ENCODE assay signal across 2 cellular contexts in genomic region chr12:113197518-113198077, GRCh38.
A peak's percentile ranks its signal among the peaks of the same experiment; 100 is the strongest.
TF ChIP-seq lines count a peak whose summit lies in the region.

No MANE protein-coding gene starts in this region.

TF ChIP-seq in IMR-90, 13 proteins besides CTCF, POLR2A, EP300 and RAD21:
- TF ChIP-seq FOS (IDR thresholded peaks at IDR 0.05; ENCODE audit: low read depth, low read length) (no peak), MXI1 (IDR thresholded peaks at IDR 0.05; ENCODE audit: borderline replicate concordance, low read depth, low read length) (no peak), RFX5 (IDR thresholded peaks at IDR 0.05; ENCODE audit: low read depth, low read length) (no peak), CHD1 (IDR thresholded peaks at IDR 0.05; ENCODE audit: low read depth, low read length) (no peak), MAZ (IDR thresholded peaks at IDR 0.05; ENCODE audit: borderline replicate concordance, low read depth, low read length) (no peak), SMC3 (IDR thresholded peaks at IDR 0.05; ENCODE audit: low read depth, low read length) (no peak), MAFK (IDR thresholded peaks at IDR 0.05; ENCODE audit: low read depth, low read length) (no peak), RCOR1 (IDR thresholded peaks at IDR 0.05; ENCODE audit: insufficient replicate concordance, low read length) (no peak), ELK1 (IDR thresholded peaks at IDR 0.05; ENCODE audit: borderline replicate concordance, low read depth, low read length) (no peak), USF2 (IDR thresholded peaks at IDR 0.05; ENCODE audit: low read depth, low read length) (no peak), CEBPB (IDR thresholded peaks at IDR 0.05; ENCODE audit: low read depth, low read length) (no peak), NFE2L2 (IDR thresholded peaks at IDR 0.05; ENCODE audit: low read depth, low read length) (no peak), BHLHE40 (IDR thresholded peaks at IDR 0.05; ENCODE audit: low read depth, low read length) (no peak)

TF ChIP-seq in GM12878, 131 proteins besides CTCF, POLR2A, EP300 and RAD21:
- TF ChIP-seq ELK1 (IDR thresholded peaks at IDR 0.05; ENCODE audit: low read depth, low read length), result no peak
- TF ChIP-seq BCL11A (IDR thresholded peaks at IDR 0.05; ENCODE audit: low read depth, low read length), result no peak
- TF ChIP-seq CHD1 (IDR thresholded peaks at IDR 0.05; ENCODE audit: low read depth, low read length), result no peak
- TF ChIP-seq ZNF622 (IDR thresholded peaks at IDR 0.05), result no peak
- TF ChIP-seq TBL1XR1 (IDR thresholded peaks at IDR 0.05; ENCODE audit: low read depth, low read length), result no peak
- no peak for TF ChIP-seq FOXM1 (IDR thresholded peaks at IDR 0.05; ENCODE audit: low read depth, low read length)
- no peak for TF ChIP-seq CBX5 (IDR thresholded peaks at IDR 0.05; ENCODE audit: low read depth)
- TF ChIP-seq HDGF (IDR thresholded peaks at IDR 0.05), result 0 out of 2 replicates have a peak, but pooled peaks have one; percentile 20
- TF ChIP-seq MLLT1 (IDR thresholded peaks at IDR 0.05), result no peak
